Comparison of ENCODE assay signal across 1 cellular context in genomic region chr1:16889179-16889816, GRCh38.
TF ChIP-seq lines count a peak whose summit lies in the region.

No MANE protein-coding gene starts in this region.

TF ChIP-seq in H1, 55 proteins besides CTCF, POLR2A, EP300 and RAD21 (continued from another document):
- TF ChIP-seq PHF8 (conservative IDR thresholded peaks at IDR 0.05; ENCODE audit: low read depth, low read length) (0 out of 2 replicates have a peak, but pooled peaks have one; percentile 36), RBBP5 (IDR thresholded peaks at IDR 0.05; ENCODE audit: borderline replicate concordance, low read depth, low read length) (peak; percentile 90), MAFK (IDR thresholded peaks at IDR 0.05; ENCODE audit: low read depth, low read length) (peak; percentile 19; the same call in 1 of the 2 replicates), ASH2L (IDR thresholded peaks at IDR 0.05; ENCODE audit: low read length) (peak; percentile 68)
